ENCODE assay signal across 8 cellular contexts in the genomic region with DNA sequence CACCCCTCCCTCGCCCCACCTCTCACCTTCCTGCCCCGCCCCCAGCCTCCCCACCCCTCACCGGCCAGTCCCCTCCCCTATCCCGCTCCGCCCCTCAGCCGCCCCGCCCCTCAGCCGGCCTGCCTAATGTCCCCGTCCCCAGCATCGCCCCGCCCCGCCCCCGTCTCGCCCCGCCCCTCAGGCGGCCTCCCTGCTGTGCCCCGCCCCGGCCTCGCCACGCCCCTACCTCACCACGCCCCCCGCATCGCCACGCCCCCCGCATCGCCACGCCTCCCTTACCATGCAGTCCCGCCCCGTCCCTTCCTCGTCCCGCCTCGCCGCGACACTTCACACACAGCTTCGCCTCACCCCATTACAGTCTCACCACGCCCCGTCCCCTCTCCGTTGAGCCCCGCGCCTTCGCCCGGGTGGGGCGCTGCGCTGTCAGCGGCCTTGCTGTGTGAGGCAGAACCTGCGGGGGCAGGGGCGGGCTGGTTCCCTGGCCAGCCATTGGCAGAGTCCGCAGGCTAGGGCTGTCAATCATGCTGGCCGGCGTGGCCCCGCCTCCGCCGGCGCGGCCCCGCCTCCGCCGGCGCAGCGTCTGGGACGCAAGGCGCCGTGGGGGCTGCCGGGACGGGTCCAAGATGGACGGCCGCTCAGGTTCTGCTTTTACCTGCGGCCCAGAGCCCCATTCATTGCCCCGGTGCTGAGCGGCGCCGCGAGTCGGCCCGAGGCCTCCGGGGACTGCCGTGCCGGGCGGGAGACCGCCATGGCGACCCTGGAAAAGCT. TPM values are rescaled to one million over a fixed set of nuclear protein-coding genes. Genes with fewer than 3 reads are reported as not detected.
DNase-seq lines count a peak whose midpoint lies in the region; ATAC-seq and TF ChIP-seq lines count a peak whose summit lies in the region.

Gene HTT (plus strand): TSS at position 604 of the 768 bp plus-strand sequence. CDS start 145 bp downstream, at position 749.
Gene HTT-AS (minus strand): TSS at position 461 of the 768 bp plus-strand sequence.

- peak within 1 kb of the TSS; percentile 100 for H3K4me3 ChIP-seq in OCI-LY7 (ENCODE audit: low read depth, low read length, poor library complexity, severe bottlenecking)
- H3K4me3 ChIP-seq in epithelial cell of proximal tubule (ENCODE audit: low read depth, low read length), result peak within 1 kb of the TSS; percentile 98

- peak; percentile 72 for ATAC-seq in GM21529 (IDR thresholded peaks at IDR 0.05; ENCODE audit: unreplicated experiment)

- BruUV-seq in OCI-LY7 (replicated peaks; lab: Mats Ljungman, UMichigan), result no TSS peak

- no peaks in the 10 kb centered on the region for H3K36me3 ChIP-seq in OCI-LY7 (ENCODE audit: insufficient read depth, low read length)

- peak within 1 kb of the TSS; percentile 97 for H2AFZ ChIP-seq in OCI-LY7 (ENCODE audit: low read length)

- peak within 1 kb of the TSS; percentile 94 for H3K4me2 ChIP-seq in OCI-LY7 (ENCODE audit: low read length)

- DNase-seq in DMS114 treated with DMSO at 0.1 percent for 48 hours (lab: John Stamatoyannopoulos, UW; ENCODE audit: unreplicated experiment), result peak; percentile 63
- peak; percentile 90 for DNase-seq in HuH-7.5 (ENCODE audit: low spot score)
- peak; percentile 96 for DNase-seq in OCI-LY7 (ENCODE audit: low spot score)
- peak; percentile 97 for DNase-seq in activated T-cell treated with anti-CD3 and anti-CD28 coated beads for 4 hours
- peak; percentile 30 for DNase-seq in epithelial cell of proximal tubule (ENCODE audit: low read depth)
- peak; percentile 96 for DNase-seq in mucosa of gallbladder (ENCODE audit: low spot score)
- peak; percentile 96 to 97 for DNase-seq in stimulated activated CD8-positive, alpha-beta memory T cell treated with anti-CD3 and anti-CD28 coated beads, Interleukin-4, amount 100 ng/mL, for 1 hour (ENCODE audit: low read depth in 2 of 2, low spot score in 1 of 2)

- peaks cover 34% of the 10 kb centered on the region for H3K4me1 ChIP-seq in OCI-LY7 (ENCODE audit: insufficient read depth, low read length, poor library complexity, severe bottlenecking)

- peak within 1 kb of the TSS; percentile 82 for H3K27ac ChIP-seq in OCI-LY7 (ENCODE audit: low read depth, low read length, poor library complexity, severe bottlenecking)

- H3K9me3 ChIP-seq in OCI-LY7 (ENCODE audit: low read length), result no peaks in the 10 kb centered on the region

- no peak for TF ChIP-seq CTCF in OCI-LY7 (conservative IDR thresholded peaks at IDR 0.05; ENCODE audit: low read length)
- TF ChIP-seq CTCF in epithelial cell of proximal tubule (conservative IDR thresholded peaks at IDR 0.05; ENCODE audit: low read depth, low read length), result no peak

- H3K79me2 ChIP-seq in OCI-LY7 (ENCODE audit: insufficient read depth, low read depth, low read length), result peaks cover 43% of the 10 kb centered on the region

- POLR2A ChIA-PET in OCI-LY7 (lab: Charles Lee), result interaction anchor here (0.6 kb wide), 2 partner anchors 9 to 23 kb away, joined by 3 read pairs; no protein-coding TSS in a partner anchor

- intact Hi-C loops in OCI-LY7 (cut with micrococcal nuclease; ENCODE audit: unreplicated experiment), result loop anchor here (1.0 to 2.0 kb wide), 2 partner anchors 27 to 111 kb away; partner anchors contain the start of genes GRK4 and NOP14

- CTCF ChIA-PET in OCI-LY7 (lab: Charles Lee; ENCODE audit: unreplicated experiment), result no interaction called here

- no peaks in the 10 kb centered on the region for H4K20me1 ChIP-seq in OCI-LY7 (ENCODE audit: insufficient read depth, low read length)

- no peaks in the 10 kb centered on the region for H3K9me2 ChIP-seq in OCI-LY7 (ENCODE audit: insufficient read depth, low read length)

RNA-seq across cellular contexts. Expression of gene HTT, which starts in this region (rescaled TPM):
- 36.4 and 41.2 TPM in 2 replicates for total RNA-seq in OCI-LY7 (2014; rRNA removed; shearing (Covaris generic))
- total RNA-seq in OCI-LY7 (2022), result 91.3 and 108 TPM in 2 replicates
- total RNA-seq in epithelial cell of proximal tubule, result 29.4 and 32.5 TPM in 2 replicates
- total RNA-seq in mucosa of gallbladder, result 51.6 TPM

RNA-seq across cellular contexts. Expression of gene HTT-AS, which starts in this region (rescaled TPM):
- total RNA-seq in OCI-LY7 (2014; rRNA removed; shearing (Covaris generic)), result not detected in 2 replicates
- total RNA-seq in OCI-LY7 (2022) (not detected in 2 replicates), epithelial cell of proximal tubule (not detected in 2 replicates), mucosa of gallbladder (not detected)

Comparison
In these comparisons a context has a peak if more than half of its experiments do, and no peak if none do; other contexts are left out.
1. Peak in every context shown above with its lines: DNase-seq, ATAC-seq, H3K4me3 ChIP-seq and H3K27ac ChIP-seq.
2. DNase-seq: peak in every context shown above with its lines; median percentile 97 in activated T-cell treated with anti-CD3 and anti-CD28 coated beads for 4 hours; 96 in stimulated activated CD8-positive, alpha-beta memory T cell treated with anti-CD3 and anti-CD28 coated beads, Interleukin-4, amount 100 ng/mL, for 1 hour; 96 in OCI-LY7; 96 in mucosa of gallbladder; 90 in HuH-7.5; 63 in DMS114 treated with DMSO at 0.1 percent for 48 hours; 30 in epithelial cell of proximal tubule.